1 cellular context compared by ENCODE assay signal in the genomic region with DNA sequence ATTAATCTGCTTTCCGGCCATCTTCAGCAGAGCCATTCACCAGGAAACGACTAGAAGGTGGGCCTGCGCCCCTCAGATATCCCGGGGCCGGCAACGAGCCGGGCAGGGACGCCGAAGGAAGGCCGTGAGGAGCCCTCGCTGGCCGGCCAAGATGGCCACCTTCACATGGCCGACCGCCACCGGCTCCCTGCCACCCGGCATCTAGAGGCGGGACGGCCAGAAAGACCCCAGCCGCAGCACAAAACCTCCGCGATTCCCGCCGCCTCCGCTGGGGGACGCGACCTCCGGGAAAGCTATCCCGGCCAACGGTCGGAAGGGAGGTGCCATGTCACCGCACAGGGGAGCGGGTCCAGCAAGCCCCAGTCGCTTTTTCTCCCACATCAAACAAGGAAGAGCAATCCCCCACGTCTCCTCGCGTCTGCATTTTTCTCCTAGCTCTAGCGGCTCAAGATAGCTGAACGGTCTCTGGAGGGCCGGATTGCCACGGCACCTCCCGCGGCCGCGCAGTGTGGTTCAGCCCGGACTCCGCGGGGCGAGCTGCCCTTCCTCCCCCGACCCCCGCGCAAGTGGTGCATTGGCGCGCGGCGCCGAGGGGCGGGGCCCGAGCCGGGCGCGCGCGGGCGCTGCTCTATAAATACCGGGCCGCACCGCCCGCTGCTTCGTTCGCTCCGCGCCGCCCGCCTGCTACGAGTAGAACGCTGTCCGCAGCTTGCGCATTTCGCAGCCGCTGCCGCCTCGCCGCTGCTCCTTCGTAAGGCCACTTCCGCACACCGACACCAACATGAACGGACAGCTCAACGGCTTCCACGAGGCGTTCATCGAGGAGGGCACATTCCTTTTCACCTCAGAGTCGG.
A peak's percentile ranks its signal among the peaks of the same experiment; 100 is the strongest.
TF ChIP-seq lines count a peak whose summit lies in the region.

A gene (plus strand): TSS at position 662 of the 854 bp plus-strand sequence. CDS start 120 bp downstream, at position 782.

TF ChIP-seq in HepG2, 621 proteins besides CTCF, POLR2A, EP300 and RAD21 (continued from another document and continues in another):
- TF ChIP-seq PHF21A (CRISPR knock-in tag; IDR thresholded peaks at IDR 0.05) (peak; percentile 82), SRSF1 (optimal IDR thresholded peaks at IDR 0.05; ENCODE audit: low read depth, low read length) (peak; percentile 87), SIX1 (CRISPR knock-in tag; IDR thresholded peaks at IDR 0.05; ENCODE audit: borderline replicate concordance) (no peak), KDM6A (CRISPR knock-in tag; IDR thresholded peaks at IDR 0.05; ENCODE audit: low read depth) (peak; percentile 43; the same call in 1 of the 2 replicates), CCDC6 (CRISPR knock-in tag; IDR thresholded peaks at IDR 0.05) (peak; percentile 88), RFX5 (IDR thresholded peaks at IDR 0.05; ENCODE audit: low read depth, low read length) (no peak; the same call in 1 of the 2 replicates), FIP1L1 (IDR thresholded peaks at IDR 0.05; ENCODE audit: borderline replicate concordance, insufficient read depth, low read depth, low read length) (no peak; the same call in 1 of the 2 replicates), ZNF549 (CRISPR knock-in tag; IDR thresholded peaks at IDR 0.05) (peak; percentile 87; the same call in 1 of the 2 replicates), ISX (CRISPR knock-in tag; conservative IDR thresholded peaks at IDR 0.05) (peak; percentile 81), ZNF883 (CRISPR knock-in tag; IDR thresholded peaks at IDR 0.05; ENCODE audit: not compliant biosample characterization) (peak; percentile 73), ZNF773 (CRISPR knock-in tag; IDR thresholded peaks at IDR 0.05; ENCODE audit: borderline replicate concordance) (peak; percentile 96), RARA (CRISPR knock-in tag; IDR thresholded peaks at IDR 0.05) (peak; percentile 62; the same call in 1 of the 2 replicates), ZNF138 (CRISPR knock-in tag; IDR thresholded peaks at IDR 0.05; ENCODE audit: low read depth) (peak; percentile 88), PRMT3 (CRISPR knock-in tag; IDR thresholded peaks at IDR 0.05; ENCODE audit: borderline replicate concordance, low read depth) (peak; percentile 97; the same call in 1 of the 2 replicates), IKZF4 (CRISPR knock-in tag; IDR thresholded peaks at IDR 0.05; ENCODE audit: borderline replicate concordance, low read depth, not compliant biosample characterization) (peak; percentile 63), HNRNPH1 (optimal IDR thresholded peaks at IDR 0.05; ENCODE audit: low read depth, low read length) (no peak), TCF7 (IDR thresholded peaks at IDR 0.05; ENCODE audit: low read depth) (no peak; the same call in 1 of the 2 replicates), SKI (IDR thresholded peaks at IDR 0.05; ENCODE audit: partially characterized antibody) (peak; percentile 81), WIZ (CRISPR knock-in tag; IDR thresholded peaks at IDR 0.05) (peak; percentile 24), ZFP1 (CRISPR knock-in tag; IDR thresholded peaks at IDR 0.05) (no peak; the same call in 1 of the 2 replicates), FOXJ3 (CRISPR knock-in tag; IDR thresholded peaks at IDR 0.05; ENCODE audit: borderline replicate concordance) (peak; percentile 58), NCOR1 (IDR thresholded peaks at IDR 0.05; ENCODE audit: borderline replicate concordance, low read length) (no peak; the same call in 1 of the 2 replicates), ZNF432 (CRISPR knock-in tag; IDR thresholded peaks at IDR 0.05; ENCODE audit: borderline replicate concordance) (0 out of 2 replicates have a peak, but pooled peaks have one; percentile 17), MAFF (IDR thresholded peaks at IDR 0.05; ENCODE audit: low read depth, low read length) (peak; percentile 0; the same call in 1 of the 2 replicates), TSC22D2 (CRISPR knock-in tag; IDR thresholded peaks at IDR 0.05; ENCODE audit: borderline replicate concordance) (peak; percentile 91), BCL6 (CRISPR knock-in tag; IDR thresholded peaks at IDR 0.05) (peak; percentile 67), YY1 (IDR thresholded peaks at IDR 0.05; ENCODE audit: insufficient read depth, insufficient replicate concordance, low read depth, low read length) (peak; percentile 98), AKAP8 (CRISPR knock-in tag; IDR thresholded peaks at IDR 0.05) (peak; percentile 15; the same call in 1 of the 2 replicates), ZNF570 (CRISPR knock-in tag; IDR thresholded peaks at IDR 0.05; ENCODE audit: borderline replicate concordance) (no peak), CENPX (CRISPR knock-in tag; IDR thresholded peaks at IDR 0.05) (no peak), MATR3 (CRISPR knock-in tag; IDR thresholded peaks at IDR 0.05) (no peak; the same call in 1 of the 2 replicates), ZNF350 (CRISPR knock-in tag; IDR thresholded peaks at IDR 0.05; ENCODE audit: borderline replicate concordance, low read depth) (peak; percentile 77; the same call in 1 of the 2 replicates), ZNF263 (CRISPR knock-in tag; IDR thresholded peaks at IDR 0.05) (peak; percentile 74), JARID2 (CRISPR knock-in tag; IDR thresholded peaks at IDR 0.05; ENCODE audit: insufficient replicate concordance) (peak; percentile 80), IKZF1 (IDR thresholded peaks at IDR 0.05) (no peak)
- TF ChIP-seq, protein P1, sequence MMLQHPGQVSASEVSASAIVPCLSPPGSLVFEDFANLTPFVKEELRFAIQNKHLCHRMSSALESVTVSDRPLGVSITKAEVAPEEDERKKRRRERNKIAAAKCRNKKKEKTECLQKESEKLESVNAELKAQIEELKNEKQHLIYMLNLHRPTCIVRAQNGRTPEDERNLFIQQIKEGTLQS (CRISPR knock-in tag; IDR thresholded peaks at IDR 0.05), result peak; percentile 80
- TF ChIP-seq, protein P2, sequence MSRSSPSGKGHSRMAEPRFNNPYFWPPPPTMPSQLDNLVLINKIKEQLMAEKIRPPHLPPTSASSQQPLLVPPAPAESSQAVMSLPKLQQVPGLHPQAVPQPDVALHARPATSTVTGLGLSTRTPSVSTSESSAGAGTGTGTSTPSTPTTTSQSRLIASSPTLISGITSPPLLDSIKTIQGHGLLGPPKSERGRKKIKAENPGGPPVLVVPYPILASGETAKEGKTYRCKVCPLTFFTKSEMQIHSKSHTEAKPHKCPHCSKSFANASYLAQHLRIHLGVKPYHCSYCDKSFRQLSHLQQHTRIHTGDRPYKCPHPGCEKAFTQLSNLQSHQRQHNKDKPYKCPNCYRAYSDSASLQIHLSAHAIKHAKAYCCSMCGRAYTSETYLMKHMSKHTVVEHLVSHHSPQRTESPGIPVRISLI (CRISPR knock-in tag; IDR thresholded peaks at IDR 0.05; ENCODE audit: borderline replicate concordance), result peak; percentile 39; the same call in 1 of the 2 replicates
- TF ChIP-seq, protein P3, sequence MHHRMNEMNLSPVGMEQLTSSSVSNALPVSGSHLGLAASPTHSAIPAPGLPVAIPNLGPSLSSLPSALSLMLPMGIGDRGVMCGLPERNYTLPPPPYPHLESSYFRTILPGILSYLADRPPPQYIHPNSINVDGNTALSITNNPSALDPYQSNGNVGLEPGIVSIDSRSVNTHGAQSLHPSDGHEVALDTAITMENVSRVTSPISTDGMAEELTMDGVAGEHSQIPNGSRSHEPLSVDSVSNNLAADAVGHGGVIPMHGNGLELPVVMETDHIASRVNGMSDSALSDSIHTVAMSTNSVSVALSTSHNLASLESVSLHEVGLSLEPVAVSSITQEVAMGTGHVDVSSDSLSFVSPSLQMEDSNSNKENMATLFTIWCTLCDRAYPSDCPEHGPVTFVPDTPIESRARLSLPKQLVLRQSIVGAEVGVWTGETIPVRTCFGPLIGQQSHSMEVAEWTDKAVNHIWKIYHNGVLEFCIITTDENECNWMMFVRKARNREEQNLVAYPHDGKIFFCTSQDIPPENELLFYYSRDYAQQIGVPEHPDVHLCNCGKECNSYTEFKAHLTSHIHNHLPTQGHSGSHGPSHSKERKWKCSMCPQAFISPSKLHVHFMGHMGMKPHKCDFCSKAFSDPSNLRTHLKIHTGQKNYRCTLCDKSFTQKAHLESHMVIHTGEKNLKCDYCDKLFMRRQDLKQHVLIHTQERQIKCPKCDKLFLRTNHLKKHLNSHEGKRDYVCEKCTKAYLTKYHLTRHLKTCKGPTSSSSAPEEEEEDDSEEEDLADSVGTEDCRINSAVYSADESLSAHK (CRISPR knock-in tag; IDR thresholded peaks at IDR 0.05; ENCODE audit: borderline replicate concordance), result no peak
- TF ChIP-seq, protein P4, sequence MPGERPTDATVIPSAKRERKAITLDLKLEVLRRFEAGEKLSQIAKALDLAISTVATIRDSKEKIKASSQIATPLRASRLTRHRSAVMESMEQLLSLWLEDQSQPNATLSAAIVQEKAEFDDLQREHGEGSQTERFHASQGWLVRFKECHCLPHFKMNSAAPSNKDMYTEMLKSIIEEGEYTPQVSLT (CRISPR knock-in tag; IDR thresholded peaks at IDR 0.05; ENCODE audit: borderline replicate concordance, low read depth), result peak; percentile 98
- TF ChIP-seq, protein P5, sequence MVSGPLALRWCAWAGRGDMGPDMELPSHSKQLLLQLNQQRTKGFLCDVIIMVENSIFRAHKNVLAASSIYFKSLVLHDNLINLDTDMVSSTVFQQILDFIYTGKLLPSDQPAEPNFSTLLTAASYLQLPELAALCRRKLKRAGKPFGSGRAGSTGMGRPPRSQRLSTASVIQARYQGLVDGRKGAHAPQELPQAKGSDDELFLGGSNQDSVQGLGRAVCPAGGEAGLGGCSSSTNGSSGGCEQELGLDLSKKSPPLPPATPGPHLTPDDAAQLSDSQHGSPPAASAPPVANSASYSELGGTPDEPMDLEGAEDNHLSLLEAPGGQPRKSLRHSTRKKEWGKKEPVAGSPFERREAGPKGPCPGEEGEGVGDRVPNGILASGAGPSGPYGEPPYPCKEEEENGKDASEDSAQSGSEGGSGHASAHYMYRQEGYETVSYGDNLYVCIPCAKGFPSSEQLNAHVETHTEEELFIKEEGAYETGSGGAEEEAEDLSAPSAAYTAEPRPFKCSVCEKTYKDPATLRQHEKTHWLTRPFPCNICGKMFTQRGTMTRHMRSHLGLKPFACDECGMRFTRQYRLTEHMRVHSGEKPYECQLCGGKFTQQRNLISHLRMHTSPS (CRISPR knock-in tag; IDR thresholded peaks at IDR 0.05; ENCODE audit: low read depth), result peak; percentile 63; the same call in 1 of the 2 replicates
- TF ChIP-seq, protein P6, sequence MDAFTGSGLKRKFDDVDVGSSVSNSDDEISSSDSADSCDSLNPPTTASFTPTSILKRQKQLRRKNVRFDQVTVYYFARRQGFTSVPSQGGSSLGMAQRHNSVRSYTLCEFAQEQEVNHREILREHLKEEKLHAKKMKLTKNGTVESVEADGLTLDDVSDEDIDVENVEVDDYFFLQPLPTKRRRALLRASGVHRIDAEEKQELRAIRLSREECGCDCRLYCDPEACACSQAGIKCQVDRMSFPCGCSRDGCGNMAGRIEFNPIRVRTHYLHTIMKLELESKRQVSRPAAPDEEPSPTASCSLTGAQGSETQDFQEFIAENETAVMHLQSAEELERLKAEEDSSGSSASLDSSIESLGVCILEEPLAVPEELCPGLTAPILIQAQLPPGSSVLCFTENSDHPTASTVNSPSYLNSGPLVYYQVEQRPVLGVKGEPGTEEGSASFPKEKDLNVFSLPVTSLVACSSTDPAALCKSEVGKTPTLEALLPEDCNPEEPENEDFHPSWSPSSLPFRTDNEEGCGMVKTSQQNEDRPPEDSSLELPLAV (CRISPR knock-in tag; conservative IDR thresholded peaks at IDR 0.05; ENCODE audit: low read depth), result peak; percentile 97
- TF ChIP-seq, protein P7, sequence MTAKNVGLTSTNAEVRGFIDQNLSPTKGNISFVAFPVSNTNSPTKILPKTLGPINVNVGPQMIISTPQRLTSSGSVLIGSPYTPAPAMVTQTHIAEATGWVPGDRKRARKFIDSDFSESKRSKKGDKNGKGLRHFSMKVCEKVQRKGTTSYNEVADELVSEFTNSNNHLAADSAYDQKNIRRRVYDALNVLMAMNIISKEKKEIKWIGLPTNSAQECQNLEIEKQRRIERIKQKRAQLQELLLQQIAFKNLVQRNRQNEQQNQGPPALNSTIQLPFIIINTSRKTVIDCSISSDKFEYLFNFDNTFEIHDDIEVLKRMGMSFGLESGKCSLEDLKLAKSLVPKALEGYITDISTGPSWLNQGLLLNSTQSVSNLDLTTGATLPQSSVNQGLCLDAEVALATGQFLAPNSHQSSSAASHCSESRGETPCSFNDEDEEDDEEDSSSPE (CRISPR knock-in tag; IDR thresholded peaks at IDR 0.05), result peak; percentile 85
- TF ChIP-seq, protein P8, sequence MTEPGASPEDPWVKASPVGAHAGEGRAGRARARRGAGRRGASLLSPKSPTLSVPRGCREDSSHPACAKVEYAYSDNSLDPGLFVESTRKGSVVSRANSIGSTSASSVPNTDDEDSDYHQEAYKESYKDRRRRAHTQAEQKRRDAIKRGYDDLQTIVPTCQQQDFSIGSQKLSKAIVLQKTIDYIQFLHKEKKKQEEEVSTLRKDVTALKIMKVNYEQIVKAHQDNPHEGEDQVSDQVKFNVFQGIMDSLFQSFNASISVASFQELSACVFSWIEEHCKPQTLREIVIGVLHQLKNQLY (CRISPR knock-in tag; IDR thresholded peaks at IDR 0.05), result peak; percentile 37; the same call in 1 of the 2 replicates
- TF ChIP-seq, protein P9, sequence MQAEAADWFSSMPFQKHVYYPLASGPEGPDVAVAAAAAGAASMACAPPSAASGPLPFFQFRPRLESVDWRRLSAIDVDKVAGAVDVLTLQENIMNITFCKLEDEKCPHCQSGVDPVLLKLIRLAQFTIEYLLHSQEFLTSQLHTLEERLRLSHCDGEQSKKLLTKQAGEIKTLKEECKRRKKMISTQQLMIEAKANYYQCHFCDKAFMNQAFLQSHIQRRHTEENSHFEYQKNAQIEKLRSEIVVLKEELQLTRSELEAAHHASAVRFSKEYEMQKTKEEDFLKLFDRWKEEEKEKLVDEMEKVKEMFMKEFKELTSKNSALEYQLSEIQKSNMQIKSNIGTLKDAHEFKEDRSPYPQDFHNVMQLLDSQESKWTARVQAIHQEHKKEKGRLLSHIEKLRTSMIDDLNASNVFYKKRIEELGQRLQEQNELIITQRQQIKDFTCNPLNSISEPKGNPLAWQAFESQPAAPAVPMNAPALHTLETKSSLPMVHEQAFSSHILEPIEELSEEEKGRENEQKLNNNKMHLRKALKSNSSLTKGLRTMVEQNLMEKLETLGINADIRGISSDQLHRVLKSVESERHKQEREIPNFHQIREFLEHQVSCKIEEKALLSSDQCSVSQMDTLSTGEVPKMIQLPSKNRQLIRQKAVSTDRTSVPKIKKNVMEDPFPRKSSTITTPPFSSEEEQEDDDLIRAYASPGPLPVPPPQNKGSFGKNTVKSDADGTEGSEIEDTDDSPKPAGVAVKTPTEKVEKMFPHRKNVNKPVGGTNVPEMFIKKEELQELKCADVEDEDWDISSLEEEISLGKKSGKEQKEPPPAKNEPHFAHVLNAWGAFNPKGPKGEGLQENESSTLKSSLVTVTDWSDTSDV (CRISPR knock-in tag; IDR thresholded peaks at IDR 0.05), result peak; percentile 97
